In the genomic region with DNA sequence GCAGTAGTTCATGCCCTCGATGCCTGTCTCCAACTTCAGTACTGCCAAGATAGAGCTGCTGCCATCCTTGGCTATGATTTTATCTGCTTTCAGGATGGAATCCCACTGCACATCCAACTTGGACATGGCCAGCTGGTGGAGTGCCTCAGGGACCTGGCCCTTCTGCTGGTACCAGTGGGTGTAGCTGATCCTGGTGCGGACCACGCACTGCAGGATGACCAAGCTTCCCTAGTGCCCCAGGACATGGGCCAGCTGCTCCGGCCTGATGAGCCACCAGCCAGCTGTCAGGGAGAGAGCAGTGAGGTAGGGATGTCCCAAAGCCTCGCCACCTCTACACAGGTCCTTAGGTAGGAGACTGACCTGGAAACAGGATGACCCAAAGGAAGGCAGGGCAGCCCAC, we compare ENCODE assay signal across 22 cellular contexts.
A peak's percentile ranks its signal among the peaks of the same experiment; 100 is the strongest.
DNase-seq lines count a peak whose midpoint lies in the region; ATAC-seq, FAIRE-seq and TF ChIP-seq lines count a peak whose summit lies in the region.
"Had no signal": no experiment of that assay in that cellular context is flagged by ENCODE, and none has a peak within 500 bp of the region (broad histone marks: within the 10 kb centered on the region; RNA-seq: fewer than 3 reads in every experiment).

No MANE protein-coding gene starts in this region.

- CTCF ChIA-PET in activated CD8-positive, alpha-beta memory T cell treated with anti-CD3 and anti-CD28 coated beads, Interleukin-2, amount 10 ng/mL, durations not matched to agents 7 days and 5 days (lab: Charles Lee) = interaction anchor here (2.4 to 6.6 kb wide), 3 partner anchors 9 to 106 kb away, joined by 12 to 55 read pairs (median 17); no protein-coding TSS in a partner anchor
- CTCF ChIA-PET in H1 (lab: Charles Lee; ENCODE audit: partially characterized antibody) = interaction anchor here (1.0 to 8.4 kb wide), 5 partner anchors 9 to 100 kb away, joined by 4 to 76 read pairs (median 10); no protein-coding TSS in a partner anchor

- no peak overlapping the region for H3K4me2 ChIP-seq in H1 (ENCODE audit: insufficient read depth in 1 of 2, low read depth in 2 of 2, low read length in 2 of 2)
- no peak overlapping the region for H3K4me2 ChIP-seq in osteoblast (ENCODE audit: insufficient read depth, low read length)
- H3K4me2 ChIP-seq: BLaER1 had no signal

- DNase-seq in activated CD8-positive, alpha-beta memory T cell treated with anti-CD3 and anti-CD28 coated beads, Interleukin-2, amount 10 ng/mL, durations not matched to agents 7 days and 5 days = no peak
- DNase-seq in activated CD8-positive, alpha-beta memory T cell treated with anti-CD3 and anti-CD28 coated beads, Interleukin-2, amount 50 U/mL, for 48 hours = no peak
- DNase-seq in H1 (ENCODE audit: low read depth in 1 of 2, low spot score in 2 of 2) = no peak
- DNase-seq in osteoblast (ENCODE audit: insufficient read length, low spot score, missing footprints) = peak; percentile 23
- DNase-seq in Kasumi-1 (lab: John Stamatoyannopoulos, UW) = no peak
- no peak for DNase-seq in activated T-cell treated with anti-CD3 and anti-CD28 coated beads for 4 hours
- DNase-seq in DMS 273 (lab: John Stamatoyannopoulos, UW; ENCODE audit: unreplicated experiment) = no peak
- DNase-seq: CD4-positive, CD25-positive, alpha-beta regulatory T cell; CD8-positive, alpha-beta T cell; DMS53; DMS79 treated with DMSO at 0.1 percent for 48 hours; GF-D8; GOT3; H7; HCEC 1CT had no signal

- no peak overlapping the region for H3K14ac ChIP-seq in H1 (ENCODE audit: insufficient read length)

- no peak overlapping the region for H3K18ac ChIP-seq in H1 (ENCODE audit: extremely low read depth, low read length)

- H3K4me3 ChIP-seq in H1 (ENCODE audit: extremely low read depth in 1 of 4, insufficient read depth in 2 of 4, low read depth in 3 of 4, low read length in 4 of 4) = no peak overlapping the region
- H3K4me3 ChIP-seq in osteoblast (ENCODE audit: insufficient read depth, low read length) = no peak overlapping the region
- H3K4me3 ChIP-seq: BLaER1 had no signal

- peak overlapping the region; percentile 11 for H3K27ac Mint-ChIP-seq in activated CD8-positive, alpha-beta memory T cell treated with anti-CD3 and anti-CD28 coated beads, Interleukin-2, amount 10 ng/mL, durations not matched to agents 7 days and 5 days
- H3K27ac Mint-ChIP-seq: B cell had no signal

- H3K23me2 ChIP-seq in H1 (ENCODE audit: low read depth, low read length) = no peaks in the 10 kb centered on the region

- POLR2A ChIA-PET in H1 (lab: Charles Lee; ENCODE audit: partially characterized antibody) = interaction anchor here (1.0 kb wide), 1 partner anchor 18 kb away, joined by 3 read pairs; no protein-coding TSS in a partner anchor

- H4K8ac ChIP-seq in H1 (ENCODE audit: extremely low read depth, insufficient read depth, low read length) = no peak overlapping the region

- H3K27me3 Mint-ChIP-seq in activated CD8-positive, alpha-beta memory T cell treated with anti-CD3 and anti-CD28 coated beads, Interleukin-2, amount 10 ng/mL, durations not matched to agents 7 days and 5 days = no peaks in the 10 kb centered on the region
- H3K27me3 Mint-ChIP-seq: CD4-positive, CD25-positive, alpha-beta regulatory T cell had no signal

- 92% methylated on average over 5 of the region's 5 CpGs; no CpG with 5 or more reads in 1 of the 2 experiments for WGBS in H1 (ENCODE audit: extremely low coverage in 1 of 2, insufficient coverage in 1 of 2, insufficient read length in 1 of 2, insufficient replicate concordance in 2 of 2, low coverage in 1 of 2, low lambda C conversion rate in 2 of 2, missing lambda C conversion rate in 1 of 2), 2 experiments

- H3K56ac ChIP-seq in H1 (replicated peaks; ENCODE audit: insufficient read length, low read depth, low read length) = no peak overlapping the region

- H3K9me3 Mint-ChIP-seq in activated CD8-positive, alpha-beta memory T cell treated with anti-CD3 and anti-CD28 coated beads, Interleukin-2, amount 10 ng/mL, durations not matched to agents 7 days and 5 days (ENCODE audit: low read depth) = no peaks in the 10 kb centered on the region
- H3K9me3 Mint-ChIP-seq: CD4-positive, CD25-positive, alpha-beta regulatory T cell; CD8-positive, alpha-beta T cell had no signal

- no peak for ATAC-seq in activated CD8-positive, alpha-beta memory T cell treated with anti-CD3 and anti-CD28 coated beads, Interleukin-2, amount 10 ng/mL, durations not matched to agents 7 days and 5 days
- ATAC-seq: CD8-positive, alpha-beta T cell had no signal

- H2AK5ac ChIP-seq in H1 (ENCODE audit: low read depth, low read length) = no peak overlapping the region

- H3K79me1 ChIP-seq in H1 (ENCODE audit: low read depth, low read length) = no peaks in the 10 kb centered on the region

- no peaks in the 10 kb centered on the region for H3K79me2 ChIP-seq in H1 (ENCODE audit: control insufficient read depth in 1 of 2, insufficient read depth in 2 of 2, low read length in 2 of 2)
- no peaks in the 10 kb centered on the region for H3K79me2 ChIP-seq in osteoblast (ENCODE audit: insufficient read depth, low read length)

- no peak overlapping the region for H3K27ac ChIP-seq in H1 (ENCODE audit: low read depth, low read length)
- H3K27ac ChIP-seq in osteoblast (ENCODE audit: low read depth, low read length) = no peak overlapping the region
- H3K27ac ChIP-seq: 22Rv1, BLaER1, C4-2B had no signal

- TF ChIP-seq POLR2A in H1 (IDR thresholded peaks at IDR 0.05; ENCODE audit: control extremely low read depth in 1 of 2, low read depth in 2 of 2, low read length in 2 of 2) = no peak

- H2AFZ ChIP-seq in H1 (ENCODE audit: low read length) (peak overlapping the region; percentile 40; the same call in 1 of the 2 replicates), osteoblast (ENCODE audit: low read length) (no peak overlapping the region)

- peaks cover 52% of the 10 kb centered on the region for H3K4me1 Mint-ChIP-seq in activated CD8-positive, alpha-beta memory T cell treated with anti-CD3 and anti-CD28 coated beads, Interleukin-2, amount 10 ng/mL, durations not matched to agents 7 days and 5 days

- H2BK20ac ChIP-seq in H1 (ENCODE audit: low read length) = no peak overlapping the region

- no peak overlapping the region for H4K5ac ChIP-seq in H1 (ENCODE audit: insufficient read length, low read depth, low read length)

- H2BK120ac ChIP-seq in H1 (replicated peaks; ENCODE audit: low read depth, low read length) = no peak overlapping the region

- H3K4ac ChIP-seq in H1 (replicated peaks; ENCODE audit: insufficient read length, low read depth, low read length) = no peak overlapping the region

- H4K20me1 ChIP-seq in H1 (replicated peaks in 1 of 2; ENCODE audit: control insufficient read depth in 1 of 2, insufficient read depth in 2 of 2, low read length in 2 of 2) (no peaks in the 10 kb centered on the region), osteoblast (ENCODE audit: insufficient read depth, low read length) (no peaks in the 10 kb centered on the region)
- H4K20me1 ChIP-seq: BLaER1 had no signal

- no peak for TF ChIP-seq EP300 in H1 (IDR thresholded peaks at IDR 0.05; ENCODE audit: borderline replicate concordance in 1 of 2, low read depth in 2 of 2, low read length in 2 of 2)

- no peak overlapping the region for H4K91ac ChIP-seq in H1 (replicated peaks; ENCODE audit: insufficient read length, low read length)

- no peak for FAIRE-seq in H1 (lab: Jason Lieb, UNC)
- FAIRE-seq: A204.1, D721Med, GM12892 had no signal

- H3K4me3 Mint-ChIP-seq in activated CD8-positive, alpha-beta memory T cell treated with anti-CD3 and anti-CD28 coated beads, Interleukin-2, amount 10 ng/mL, durations not matched to agents 7 days and 5 days = no peak overlapping the region
- H3K4me3 Mint-ChIP-seq: B cell; CD4-positive, CD25-positive, alpha-beta regulatory T cell; CD8-positive, alpha-beta T cell had no signal

- H2BK15ac ChIP-seq in H1 (ENCODE audit: low read length) = no peak overlapping the region

- H3K23ac ChIP-seq in H1 (ENCODE audit: insufficient read length) = no peak overlapping the region

- H3K36me3 ChIP-seq in H1 (ENCODE audit: control insufficient read depth in 2 of 4, insufficient read depth in 4 of 4, low read length in 3 of 4) (no peaks in the 10 kb centered on the region), osteoblast (ENCODE audit: insufficient read depth, low read length) (no peaks in the 10 kb centered on the region)
- H3K36me3 ChIP-seq: BLaER1 had no signal

- no peak overlapping the region for H2BK5ac ChIP-seq in H1 (ENCODE audit: low read depth, low read length)

- H3K4me1 ChIP-seq in H1 (replicated peaks in 1 of 4; ENCODE audit: control insufficient read depth in 3 of 4, insufficient read depth in 4 of 4, low read length in 3 of 4) = peaks cover 2 to 5% (median 3%) of the 10 kb centered on the region in 4 experiments; a peak in 3 of 7 replicates
- H3K4me1 ChIP-seq in osteoblast (ENCODE audit: insufficient read depth, low read length) = peaks cover 35% of the 10 kb centered on the region

- H2BK12ac ChIP-seq in H1 (ENCODE audit: low read depth, low read length) = no peak overlapping the region

- TF ChIP-seq CTCF in H1 (IDR thresholded peaks at IDR 0.05; ENCODE audit: control extremely low read depth in 1 of 3, insufficient read depth in 1 of 3, low read depth in 1 of 3, low read length in 3 of 3) (no peak), osteoblast (IDR thresholded peaks at IDR 0.05; ENCODE audit: extremely low read depth, low read depth, low read length) (no peak)

- no peak overlapping the region for H3K9ac ChIP-seq in H1 (replicated peaks in 1 of 4; ENCODE audit: extremely low read depth in 1 of 4, low read depth in 3 of 4, low read length in 3 of 4)
- H3K9ac ChIP-seq: BLaER1 had no signal

- H3K27me3 ChIP-seq in H1 (replicated peaks in 1 of 4; ENCODE audit: control insufficient read depth in 3 of 4, extremely low read depth in 1 of 4, insufficient read depth in 3 of 4, low read length in 3 of 4) = no peaks in the 10 kb centered on the region
- H3K27me3 ChIP-seq in osteoblast (ENCODE audit: insufficient read depth, low read length) = peaks cover 3% of the 10 kb centered on the region
- H3K27me3 ChIP-seq: BLaER1 had no signal

- H3K9me3 ChIP-seq in H1 (ENCODE audit: insufficient read depth in 2 of 2, low read depth in 1 of 2, low read length in 1 of 2) (no peaks in the 10 kb centered on the region), osteoblast (ENCODE audit: low read depth, low read length) (no peaks in the 10 kb centered on the region)
- H3K9me3 ChIP-seq: BLaER1 had no signal

- no peaks in the 10 kb centered on the region for H3K36me3 Mint-ChIP-seq in activated CD8-positive, alpha-beta memory T cell treated with anti-CD3 and anti-CD28 coated beads, Interleukin-2, amount 10 ng/mL, durations not matched to agents 7 days and 5 days
- H3K36me3 Mint-ChIP-seq: CD4-positive, CD25-positive, alpha-beta regulatory T cell; CD8-positive, alpha-beta T cell had no signal

- TF ChIP-seq RAD21 in H1 (IDR thresholded peaks at IDR 0.05 in 1 of 2, conservative IDR thresholded peaks at IDR 0.05 in 1 of 2; ENCODE audit: low read depth in 2 of 2, low read length in 2 of 2) = no peak

TF ChIP-seq in H1, 55 proteins besides CTCF, POLR2A, EP300 and RAD21 (continues in another document):
- TF ChIP-seq MAFK (IDR thresholded peaks at IDR 0.05; ENCODE audit: low read depth, low read length) (no peak), RBBP5 (IDR thresholded peaks at IDR 0.05; ENCODE audit: borderline replicate concordance, low read depth, low read length) (no peak), CHD1 (IDR thresholded peaks at IDR 0.05; ENCODE audit: low read depth, low read length) (no peak), TCF12 (IDR thresholded peaks at IDR 0.05; ENCODE audit: low read depth, low read length) (no peak)
